Comparison of ENCODE assay signal across 15 cellular contexts in genomic region chr9:127290666-127291065, GRCh38.
"Had no signal": no experiment of that assay in that cellular context is flagged by ENCODE, and none has a peak within 500 bp of the region (broad histone marks: within the 10 kb centered on the region; RNA-seq: fewer than 3 reads in every experiment).

No MANE protein-coding gene starts in this region.

- DNase-seq: activated CD4-positive, alpha-beta memory T cell treated with anti-CD3 and anti-CD28 coated beads for 36 hours; activated CD4-positive, alpha-beta T cell treated with anti-CD3 and anti-CD28 coated beads for 4 hours; activated CD4-positive, CD25-positive, alpha-beta regulatory T cell; activated naive CD4-positive, alpha-beta T cell treated with Interleukin-2 at 50 U/mL for 16 hours; activated naive CD8-positive, alpha-beta T cell treated with anti-CD3 and anti-CD28 coated beads for 36 hours; activated T-cell treated with anti-CD3 and anti-CD28 coated beads, Interleukin-2, amount 50 U/mL, for 48 hours; cortex of kidney; endodermal cell; immature natural killer cell; naive B cell; right cardiac atrium; stimulated activated CD4-positive, alpha-beta T cell treated with anti-CD3 and anti-CD28 coated beads, Interleukin-4, amount 100 ng/mL, for 4 hours; stimulated activated naive CD8-positive, alpha-beta T cell treated with anti-CD3 and anti-CD28 coated beads, Interleukin-15, Interleukin-2, amounts not matched to agents 100 U/mL and 50 U/mL, for 24 hours; upper lobe of left lung had no signal

- H3K4me3 ChIP-seq: lung, upper lobe of left lung had no signal
